ENCODE assay signal across 1 cellular context in the genomic region with DNA sequence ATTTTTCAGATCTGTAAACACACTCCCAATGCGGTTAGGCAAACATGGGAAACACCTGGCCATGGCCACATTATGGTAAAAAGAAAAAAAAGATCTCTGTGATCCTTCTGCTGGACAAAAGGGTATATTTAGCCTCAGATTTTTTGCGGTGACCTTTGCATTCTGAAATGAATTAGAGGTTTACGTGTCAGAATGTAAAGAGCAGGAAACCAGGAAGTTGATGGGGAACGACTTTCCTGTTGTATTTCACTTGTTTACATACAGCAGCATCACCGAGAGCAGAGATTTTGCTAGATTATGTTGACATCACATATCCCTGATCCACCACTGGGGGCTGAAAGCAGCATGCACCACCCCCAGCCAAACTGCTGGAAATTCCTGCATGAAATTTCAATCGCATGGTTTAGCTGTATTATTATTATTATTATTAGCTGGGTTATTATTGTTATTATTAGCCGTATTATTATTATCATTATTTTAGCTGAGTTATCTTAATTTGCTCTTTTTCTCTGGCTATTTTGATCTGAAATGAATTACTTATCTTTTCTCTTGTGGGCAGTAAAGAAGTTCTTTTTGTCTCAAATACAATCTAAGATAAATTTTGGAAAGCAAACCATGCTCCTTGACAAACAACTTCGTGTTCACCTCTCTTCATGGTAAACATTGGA.
TF ChIP-seq lines count a peak whose summit lies in the region.

No MANE protein-coding gene starts in this region.

TF ChIP-seq in HCT116, 20 proteins besides CTCF, POLR2A, EP300 and RAD21 (continued from another document):
- TF ChIP-seq, protein P1, sequence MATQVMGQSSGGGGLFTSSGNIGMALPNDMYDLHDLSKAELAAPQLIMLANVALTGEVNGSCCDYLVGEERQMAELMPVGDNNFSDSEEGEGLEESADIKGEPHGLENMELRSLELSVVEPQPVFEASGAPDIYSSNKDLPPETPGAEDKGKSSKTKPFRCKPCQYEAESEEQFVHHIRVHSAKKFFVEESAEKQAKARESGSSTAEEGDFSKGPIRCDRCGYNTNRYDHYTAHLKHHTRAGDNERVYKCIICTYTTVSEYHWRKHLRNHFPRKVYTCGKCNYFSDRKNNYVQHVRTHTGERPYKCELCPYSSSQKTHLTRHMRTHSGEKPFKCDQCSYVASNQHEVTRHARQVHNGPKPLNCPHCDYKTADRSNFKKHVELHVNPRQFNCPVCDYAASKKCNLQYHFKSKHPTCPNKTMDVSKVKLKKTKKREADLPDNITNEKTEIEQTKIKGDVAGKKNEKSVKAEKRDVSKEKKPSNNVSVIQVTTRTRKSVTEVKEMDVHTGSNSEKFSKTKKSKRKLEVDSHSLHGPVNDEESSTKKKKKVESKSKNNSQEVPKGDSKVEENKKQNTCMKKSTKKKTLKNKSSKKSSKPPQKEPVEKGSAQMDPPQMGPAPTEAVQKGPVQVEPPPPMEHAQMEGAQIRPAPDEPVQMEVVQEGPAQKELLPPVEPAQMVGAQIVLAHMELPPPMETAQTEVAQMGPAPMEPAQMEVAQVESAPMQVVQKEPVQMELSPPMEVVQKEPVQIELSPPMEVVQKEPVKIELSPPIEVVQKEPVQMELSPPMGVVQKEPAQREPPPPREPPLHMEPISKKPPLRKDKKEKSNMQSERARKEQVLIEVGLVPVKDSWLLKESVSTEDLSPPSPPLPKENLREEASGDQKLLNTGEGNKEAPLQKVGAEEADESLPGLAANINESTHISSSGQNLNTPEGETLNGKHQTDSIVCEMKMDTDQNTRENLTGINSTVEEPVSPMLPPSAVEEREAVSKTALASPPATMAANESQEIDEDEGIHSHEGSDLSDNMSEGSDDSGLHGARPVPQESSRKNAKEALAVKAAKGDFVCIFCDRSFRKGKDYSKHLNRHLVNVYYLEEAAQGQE (IDR thresholded peaks at IDR 0.05; ENCODE audit: low read depth): no peak
- TF ChIP-seq EZH2phosphoT487 (IDR thresholded peaks at IDR 0.05; ENCODE audit: borderline replicate concordance) (no peak), SP1 (IDR thresholded peaks at IDR 0.05; ENCODE audit: low read depth) (no peak), FOSL1 (IDR thresholded peaks at IDR 0.05; ENCODE audit: low read depth) (no peak), YY1 (IDR thresholded peaks at IDR 0.05; ENCODE audit: extremely low read depth, insufficient replicate concordance, low read depth, low read length) (no peak), EZH2 (IDR thresholded peaks at IDR 0.05) (no peak), SIN3A (IDR thresholded peaks at IDR 0.05; ENCODE audit: low read depth) (no peak), JUND (IDR thresholded peaks at IDR 0.05) (no peak), TCF7L2 (IDR thresholded peaks at IDR 0.05; ENCODE audit: borderline replicate concordance, extremely low read depth, insufficient read depth, insufficient read length) (no peak), ZFX (IDR thresholded peaks at IDR 0.05) (no peak), CBX3 (IDR thresholded peaks at IDR 0.05; ENCODE audit: low read depth) (no peak), CEBPB (IDR thresholded peaks at IDR 0.05; ENCODE audit: low read depth) (no peak), POLR2AphosphoS5 (IDR thresholded peaks at IDR 0.05; ENCODE audit: low read depth, low read length) (no peak)
- TF ChIP-seq, protein P2, sequence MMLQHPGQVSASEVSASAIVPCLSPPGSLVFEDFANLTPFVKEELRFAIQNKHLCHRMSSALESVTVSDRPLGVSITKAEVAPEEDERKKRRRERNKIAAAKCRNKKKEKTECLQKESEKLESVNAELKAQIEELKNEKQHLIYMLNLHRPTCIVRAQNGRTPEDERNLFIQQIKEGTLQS (IDR thresholded peaks at IDR 0.05): no peak
- TF ChIP-seq, protein P3, sequence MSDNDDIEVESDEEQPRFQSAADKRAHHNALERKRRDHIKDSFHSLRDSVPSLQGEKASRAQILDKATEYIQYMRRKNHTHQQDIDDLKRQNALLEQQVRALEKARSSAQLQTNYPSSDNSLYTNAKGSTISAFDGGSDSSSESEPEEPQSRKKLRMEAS (IDR thresholded peaks at IDR 0.05): no peak
